17 cellular contexts compared by ENCODE assay signal in the genomic region with DNA sequence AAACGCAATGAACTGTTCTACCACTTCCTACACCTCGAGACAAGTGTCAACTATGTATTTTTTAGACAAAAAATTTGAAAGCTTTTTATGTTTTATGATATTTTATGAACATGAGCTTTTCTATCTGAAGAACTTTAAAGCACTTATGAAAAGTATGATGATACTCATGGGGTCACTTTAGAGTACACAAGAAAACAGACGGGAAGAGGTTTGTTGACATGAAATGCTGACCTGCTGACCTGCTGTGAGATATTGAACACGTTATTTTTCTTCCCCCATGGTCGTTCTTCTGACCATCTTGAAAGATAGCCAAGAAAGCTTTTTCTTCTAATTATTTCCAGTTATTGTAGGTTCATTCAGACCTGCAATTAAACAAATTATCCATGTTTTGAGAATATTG.
DNase-seq lines count a peak whose midpoint lies in the region; ATAC-seq and TF ChIP-seq lines count a peak whose summit lies in the region.
"Had no signal": no experiment of that assay in that cellular context is flagged by ENCODE, and none has a peak within 500 bp of the region (broad histone marks: within the 10 kb centered on the region; RNA-seq: fewer than 3 reads in every experiment).

No MANE protein-coding gene starts in this region.

- H3K27ac Mint-ChIP-seq in mesothelial cell of epicardium: peak overlapping the region; percentile 18
- H3K27ac Mint-ChIP-seq: CD4-positive, CD25-positive, alpha-beta regulatory T cell had no signal

- no peak for TF ChIP-seq CTCF in mesothelial cell of epicardium (IDR thresholded peaks at IDR 0.05; ENCODE audit: unreplicated experiment)

- H3K36me3 Mint-ChIP-seq in mesothelial cell of epicardium: peaks cover 14% of the 10 kb centered on the region
- H3K36me3 Mint-ChIP-seq: CD4-positive, CD25-positive, alpha-beta regulatory T cell; CD8-positive, alpha-beta memory T cell had no signal

- DNase-seq in NCI-H146 (lab: John Stamatoyannopoulos, UW): peak; percentile 32
- no peak for DNase-seq in left lobe of liver (ENCODE audit: low spot score)
- DNase-seq in mesothelial cell of epicardium (ENCODE audit: low spot score in 2 of 2, unreplicated experiment in 2 of 2): no peak
- DNase-seq in activated gamma-delta T cell treated with Interleukin-2 at 50 U/mL for 16 hours: no peak
- DNase-seq in NCI-H2081 treated with DMSO at 0.1 percent for 48 hours (lab: John Stamatoyannopoulos, UW): no peak
- DNase-seq: BE2C; C1 segment of cervical spinal cord; CD4-positive, CD25-positive, alpha-beta regulatory T cell; CD8-positive, alpha-beta memory T cell; COR-L47; DMS 273 treated with DMSO at 0.1 percent for 48 hours; DMS53; DND-41; EL; GM23248 had no signal

- H3K4me1 Mint-ChIP-seq in mesothelial cell of epicardium: peaks cover 55% of the 10 kb centered on the region

- ATAC-seq in left lobe of liver (peak; percentile 21), HG03175 (IDR thresholded peaks at IDR 0.05; ENCODE audit: unreplicated experiment) (no peak)
- ATAC-seq: GM12878 had no signal

- no peaks in the 10 kb centered on the region for H3K27me3 Mint-ChIP-seq in mesothelial cell of epicardium (ENCODE audit: low read depth)
- H3K27me3 Mint-ChIP-seq: CD4-positive, CD25-positive, alpha-beta regulatory T cell; CD8-positive, alpha-beta memory T cell had no signal

- no peaks in the 10 kb centered on the region for H3K9me3 Mint-ChIP-seq in mesothelial cell of epicardium
- H3K9me3 Mint-ChIP-seq: CD4-positive, CD25-positive, alpha-beta regulatory T cell; CD8-positive, alpha-beta memory T cell had no signal

- H3K4me3 Mint-ChIP-seq in mesothelial cell of epicardium: no peak overlapping the region
- H3K4me3 Mint-ChIP-seq: CD4-positive, CD25-positive, alpha-beta regulatory T cell; CD8-positive, alpha-beta memory T cell had no signal
